In the genomic region with DNA sequence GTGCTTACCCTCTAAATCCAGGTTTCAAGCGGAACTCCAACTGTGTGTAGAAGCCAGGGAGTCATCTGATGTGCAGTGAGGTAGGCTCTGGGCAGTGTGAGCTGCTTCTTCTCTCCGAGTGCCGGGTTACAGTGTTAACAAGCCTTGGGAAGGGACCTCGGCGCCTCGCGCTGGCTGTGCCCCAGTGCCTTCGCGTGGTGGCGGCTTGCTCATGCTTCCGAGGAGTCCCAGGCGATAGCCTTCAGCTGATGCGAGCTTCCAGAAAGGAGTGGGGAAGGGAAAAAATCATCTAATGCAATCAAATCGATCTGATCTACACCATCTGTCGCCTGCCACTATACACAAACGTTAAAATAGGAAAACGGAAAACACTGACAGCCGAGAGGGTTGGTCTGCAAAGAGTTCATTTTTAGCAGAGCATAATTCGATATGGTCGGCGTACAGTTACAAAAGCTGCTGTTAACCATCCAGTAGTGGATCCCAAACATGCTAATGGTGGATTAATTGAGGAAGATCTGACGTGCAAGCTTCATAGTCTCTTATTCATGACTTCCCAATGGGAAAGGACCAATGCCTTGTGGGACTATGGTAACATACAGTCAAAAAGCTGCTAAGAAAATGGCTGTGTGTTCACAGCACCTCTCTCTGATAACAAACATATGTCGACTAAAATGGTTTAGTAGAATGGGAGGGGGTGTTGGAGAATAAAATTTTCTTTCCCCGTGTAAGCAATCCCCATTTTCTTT, we compare ENCODE assay signal across 7 cellular contexts.
DNase-seq lines count a peak whose midpoint lies in the region; ATAC-seq and TF ChIP-seq lines count a peak whose summit lies in the region.

No MANE protein-coding gene starts in this region.

- ATAC-seq in HG02852 (IDR thresholded peaks at IDR 0.05; ENCODE audit: unreplicated experiment): no peak

- peak; percentile 61 for DNase-seq in DMS53 treated with DMSO at 0.1 percent for 48 hours (lab: John Stamatoyannopoulos, UW; ENCODE audit: unreplicated experiment)
- peak; percentile 79 for DNase-seq in NCI-H1694 treated with DMSO at 0.1 percent for 48 hours (lab: John Stamatoyannopoulos, UW)
- DNase-seq in choroid plexus epithelial cell (ENCODE audit: low read depth): peak; percentile 42
- peak in 29 of 56 donors; percentile 8 to 52 (median 27) for DNase-seq in nucleus accumbens (lab: John Stamatoyannopoulos, UW)
- DNase-seq in COR-L47 (lab: John Stamatoyannopoulos, UW): no peak
- no peak for DNase-seq in effector CD8-positive, alpha-beta T cell (lab: John Stamatoyannopoulos, UW)

- H3K4me3 ChIP-seq in choroid plexus epithelial cell (ENCODE audit: low read depth, low read length): peak overlapping the region; percentile 55

- TF ChIP-seq CTCF in choroid plexus epithelial cell (conservative IDR thresholded peaks at IDR 0.05; ENCODE audit: low read depth, low read length): no peak

Comparison
In these comparisons a context has a peak if more than half of its experiments do, and no peak if none do; other contexts are left out.
1. DNase-seq: peak in DMS53 treated with DMSO at 0.1 percent for 48 hours (single experiment), NCI-H1694 treated with DMSO at 0.1 percent for 48 hours (single experiment), choroid plexus epithelial cell (single experiment) and nucleus accumbens (29 of 56); none in COR-L47 (single experiment) and effector CD8-positive, alpha-beta T cell (single experiment).